Comparison of ENCODE assay signal across 2 cellular contexts in the genomic region with DNA sequence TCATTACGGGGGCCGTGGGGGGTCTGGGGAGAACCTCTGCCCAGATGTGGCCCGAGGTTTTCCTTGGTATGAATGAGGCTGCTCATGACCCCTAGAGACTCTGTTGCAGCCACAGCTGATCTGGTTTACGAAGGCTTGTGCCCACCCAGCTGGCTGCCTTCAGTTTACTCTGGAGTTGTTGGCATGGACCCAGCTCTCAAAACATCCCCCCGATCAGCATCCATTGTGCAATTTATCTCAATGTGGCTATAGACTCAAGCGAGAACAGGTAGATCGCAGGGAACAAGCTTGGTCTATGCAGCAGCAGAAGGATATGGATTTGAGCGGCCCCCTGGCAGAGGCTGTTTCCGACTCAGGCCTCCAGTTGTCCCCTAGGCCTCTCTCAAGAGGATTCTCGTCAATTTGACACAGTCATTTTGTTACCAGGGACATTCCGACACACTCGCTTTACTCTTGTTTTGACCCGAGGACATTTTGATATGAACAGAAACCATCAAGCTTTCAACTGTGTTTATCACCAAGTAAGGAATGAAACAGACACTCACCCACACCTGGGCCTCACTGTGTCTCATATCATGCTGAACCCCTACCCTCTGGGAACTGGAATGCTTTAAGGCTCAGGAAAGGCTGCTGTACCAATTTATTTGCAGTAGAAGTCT.
A peak's percentile ranks its signal among the peaks of the same experiment; 100 is the strongest.
TF ChIP-seq lines count a peak whose summit lies in the region.

No MANE protein-coding gene starts in this region.

TF ChIP-seq in GM12878, 131 proteins besides CTCF, POLR2A, EP300 and RAD21 (continued from another document and continues in another):
- TF ChIP-seq, protein P1, sequence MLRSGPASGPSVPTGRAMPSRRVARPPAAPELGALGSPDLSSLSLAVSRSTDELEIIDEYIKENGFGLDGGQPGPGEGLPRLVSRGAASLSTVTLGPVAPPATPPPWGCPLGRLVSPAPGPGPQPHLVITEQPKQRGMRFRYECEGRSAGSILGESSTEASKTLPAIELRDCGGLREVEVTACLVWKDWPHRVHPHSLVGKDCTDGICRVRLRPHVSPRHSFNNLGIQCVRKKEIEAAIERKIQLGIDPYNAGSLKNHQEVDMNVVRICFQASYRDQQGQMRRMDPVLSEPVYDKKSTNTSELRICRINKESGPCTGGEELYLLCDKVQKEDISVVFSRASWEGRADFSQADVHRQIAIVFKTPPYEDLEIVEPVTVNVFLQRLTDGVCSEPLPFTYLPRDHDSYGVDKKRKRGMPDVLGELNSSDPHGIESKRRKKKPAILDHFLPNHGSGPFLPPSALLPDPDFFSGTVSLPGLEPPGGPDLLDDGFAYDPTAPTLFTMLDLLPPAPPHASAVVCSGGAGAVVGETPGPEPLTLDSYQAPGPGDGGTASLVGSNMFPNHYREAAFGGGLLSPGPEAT (IDR thresholded peaks at IDR 0.05; ENCODE audit: low read depth): peak; percentile 88
- TF ChIP-seq BCL11A (IDR thresholded peaks at IDR 0.05; ENCODE audit: low read depth, low read length) (peak; percentile 78), CREM (IDR thresholded peaks at IDR 0.05; ENCODE audit: low read depth) (peak; percentile 83), NFXL1 (IDR thresholded peaks at IDR 0.05; ENCODE audit: borderline replicate concordance) (no peak), IKZF2 (IDR thresholded peaks at IDR 0.05) (peak; percentile 82 to 86), KAT2A (conservative IDR thresholded peaks at IDR 0.05; ENCODE audit: control insufficient read depth, low read depth, low read length) (no peak), ETV6 (conservative IDR thresholded peaks at IDR 0.05 in 1 of 2, IDR thresholded peaks at IDR 0.05 in 1 of 2; ENCODE audit: borderline replicate concordance in 1 of 2, low read depth in 1 of 2) (peak in 1 of 2 experiments; percentile 87; a peak in 2 of 4 replicates), RUNX3 (IDR thresholded peaks at IDR 0.05; ENCODE audit: low read length) (peak; percentile 83), ATF7 (IDR thresholded peaks at IDR 0.05; ENCODE audit: low read depth) (no peak; the same call in 1 of the 2 replicates), JUNB (IDR thresholded peaks at IDR 0.05) (peak; percentile 97), ZBED1 (IDR thresholded peaks at IDR 0.05; ENCODE audit: borderline replicate concordance) (peak; percentile 85; the same call in 1 of the 2 replicates), TAF1 (IDR thresholded peaks at IDR 0.05; ENCODE audit: borderline replicate concordance, low read depth, low read length) (peak; percentile 22; the same call in 1 of the 2 replicates), MTA2 (IDR thresholded peaks at IDR 0.05; ENCODE audit: low read depth) (peak; percentile 55; the same call in 1 of the 2 replicates), BHLHE40 (IDR thresholded peaks at IDR 0.05; ENCODE audit: borderline replicate concordance in 1 of 2, low read depth in 2 of 2, low read length in 1 of 2) (0 out of 4 replicates have a peak, but pooled peaks have one; percentile 18 to 29)
- TF ChIP-seq, protein P2, sequence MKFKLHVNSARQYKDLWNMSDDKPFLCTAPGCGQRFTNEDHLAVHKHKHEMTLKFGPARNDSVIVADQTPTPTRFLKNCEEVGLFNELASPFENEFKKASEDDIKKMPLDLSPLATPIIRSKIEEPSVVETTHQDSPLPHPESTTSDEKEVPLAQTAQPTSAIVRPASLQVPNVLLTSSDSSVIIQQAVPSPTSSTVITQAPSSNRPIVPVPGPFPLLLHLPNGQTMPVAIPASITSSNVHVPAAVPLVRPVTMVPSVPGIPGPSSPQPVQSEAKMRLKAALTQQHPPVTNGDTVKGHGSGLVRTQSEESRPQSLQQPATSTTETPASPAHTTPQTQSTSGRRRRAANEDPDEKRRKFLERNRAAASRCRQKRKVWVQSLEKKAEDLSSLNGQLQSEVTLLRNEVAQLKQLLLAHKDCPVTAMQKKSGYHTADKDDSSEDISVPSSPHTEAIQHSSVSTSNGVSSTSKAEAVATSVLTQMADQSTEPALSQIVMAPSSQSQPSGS (IDR thresholded peaks at IDR 0.05; ENCODE audit: low read length): peak; percentile 89
- TF ChIP-seq, protein P3, sequence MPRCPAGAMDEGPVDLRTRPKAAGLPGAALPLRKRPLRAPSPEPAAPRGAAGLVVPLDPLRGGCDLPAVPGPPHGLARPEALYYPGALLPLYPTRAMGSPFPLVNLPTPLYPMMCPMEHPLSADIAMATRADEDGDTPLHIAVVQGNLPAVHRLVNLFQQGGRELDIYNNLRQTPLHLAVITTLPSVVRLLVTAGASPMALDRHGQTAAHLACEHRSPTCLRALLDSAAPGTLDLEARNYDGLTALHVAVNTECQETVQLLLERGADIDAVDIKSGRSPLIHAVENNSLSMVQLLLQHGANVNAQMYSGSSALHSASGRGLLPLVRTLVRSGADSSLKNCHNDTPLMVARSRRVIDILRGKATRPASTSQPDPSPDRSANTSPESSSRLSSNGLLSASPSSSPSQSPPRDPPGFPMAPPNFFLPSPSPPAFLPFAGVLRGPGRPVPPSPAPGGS (IDR thresholded peaks at IDR 0.05; ENCODE audit: borderline replicate concordance, insufficient read depth, low read depth, low read length, poor library complexity, severe bottlenecking): peak; percentile 90
- TF ChIP-seq, protein P4, sequence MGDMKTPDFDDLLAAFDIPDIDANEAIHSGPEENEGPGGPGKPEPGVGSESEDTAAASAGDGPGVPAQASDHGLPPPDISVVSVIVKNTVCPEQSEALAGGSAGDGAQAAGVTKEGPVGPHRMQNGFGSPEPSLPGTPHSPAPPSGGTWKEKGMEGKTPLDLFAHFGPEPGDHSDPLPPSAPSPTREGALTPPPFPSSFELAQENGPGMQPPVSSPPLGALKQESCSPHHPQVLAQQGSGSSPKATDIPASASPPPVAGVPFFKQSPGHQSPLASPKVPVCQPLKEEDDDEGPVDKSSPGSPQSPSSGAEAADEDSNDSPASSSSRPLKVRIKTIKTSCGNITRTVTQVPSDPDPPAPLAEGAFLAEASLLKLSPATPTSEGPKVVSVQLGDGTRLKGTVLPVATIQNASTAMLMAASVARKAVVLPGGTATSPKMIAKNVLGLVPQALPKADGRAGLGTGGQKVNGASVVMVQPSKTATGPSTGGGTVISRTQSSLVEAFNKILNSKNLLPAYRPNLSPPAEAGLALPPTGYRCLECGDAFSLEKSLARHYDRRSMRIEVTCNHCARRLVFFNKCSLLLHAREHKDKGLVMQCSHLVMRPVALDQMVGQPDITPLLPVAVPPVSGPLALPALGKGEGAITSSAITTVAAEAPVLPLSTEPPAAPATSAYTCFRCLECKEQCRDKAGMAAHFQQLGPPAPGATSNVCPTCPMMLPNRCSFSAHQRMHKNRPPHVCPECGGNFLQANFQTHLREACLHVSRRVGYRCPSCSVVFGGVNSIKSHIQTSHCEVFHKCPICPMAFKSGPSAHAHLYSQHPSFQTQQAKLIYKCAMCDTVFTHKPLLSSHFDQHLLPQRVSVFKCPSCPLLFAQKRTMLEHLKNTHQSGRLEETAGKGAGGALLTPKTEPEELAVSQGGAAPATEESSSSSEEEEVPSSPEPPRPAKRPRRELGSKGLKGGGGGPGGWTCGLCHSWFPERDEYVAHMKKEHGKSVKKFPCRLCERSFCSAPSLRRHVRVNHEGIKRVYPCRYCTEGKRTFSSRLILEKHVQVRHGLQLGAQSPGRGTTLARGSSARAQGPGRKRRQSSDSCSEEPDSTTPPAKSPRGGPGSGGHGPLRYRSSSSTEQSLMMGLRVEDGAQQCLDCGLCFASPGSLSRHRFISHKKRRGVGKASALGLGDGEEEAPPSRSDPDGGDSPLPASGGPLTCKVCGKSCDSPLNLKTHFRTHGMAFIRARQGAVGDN (IDR thresholded peaks at IDR 0.05): peak; percentile 91

TF ChIP-seq in HepG2, 621 proteins besides CTCF, POLR2A, EP300 and RAD21 (continued from another document):
- TF ChIP-seq KAT8 (CRISPR knock-in tag; IDR thresholded peaks at IDR 0.05) (no peak), HNRNPK (IDR thresholded peaks at IDR 0.05; ENCODE audit: low read depth, low read length, poor library complexity, severe bottlenecking) (no peak), GTF2F1 (IDR thresholded peaks at IDR 0.05; ENCODE audit: low read length) (no peak)
